1 cellular context compared by ENCODE assay signal in the genomic region with DNA sequence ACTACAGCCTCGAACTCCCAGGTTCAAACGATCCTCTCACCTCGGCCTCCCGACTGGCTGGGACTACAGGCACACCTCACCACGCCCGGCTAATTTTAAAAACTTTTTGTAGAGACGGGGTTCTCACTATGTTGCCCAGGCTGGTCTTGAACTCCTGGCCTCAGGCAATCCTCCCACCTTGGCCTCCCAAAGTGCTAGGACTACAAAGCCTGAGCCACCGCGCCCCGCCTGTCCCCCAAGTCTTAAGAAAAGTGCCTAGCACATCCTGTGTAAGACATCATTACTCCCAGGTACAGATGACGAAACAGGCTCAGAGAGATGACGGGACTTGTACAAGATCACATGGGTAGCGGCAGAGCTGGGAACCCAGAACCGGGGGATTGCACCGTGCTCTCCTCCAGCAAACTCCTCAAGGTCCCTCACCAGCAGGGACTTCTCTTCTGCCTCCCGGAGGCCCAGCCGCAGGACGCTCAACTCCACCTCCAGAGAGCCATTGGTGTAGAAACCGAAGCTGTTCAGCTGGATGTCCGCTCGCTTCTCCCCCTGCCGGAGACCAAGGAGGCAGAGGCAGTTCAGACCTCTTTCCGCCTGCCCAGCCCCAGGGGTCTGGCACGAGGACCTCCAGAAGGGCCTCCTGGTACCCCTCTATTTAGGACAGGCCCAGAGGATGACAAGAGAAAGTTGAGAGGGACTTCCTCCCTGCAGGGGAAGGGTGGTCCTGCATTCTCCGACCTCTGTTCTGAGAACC.
TF ChIP-seq lines count a peak whose summit lies in the region.

No MANE protein-coding gene starts in this region.

TF ChIP-seq in HepG2, 621 proteins besides CTCF, POLR2A, EP300 and RAD21 (continued from another document and continues in another):
- TF ChIP-seq, protein P1, sequence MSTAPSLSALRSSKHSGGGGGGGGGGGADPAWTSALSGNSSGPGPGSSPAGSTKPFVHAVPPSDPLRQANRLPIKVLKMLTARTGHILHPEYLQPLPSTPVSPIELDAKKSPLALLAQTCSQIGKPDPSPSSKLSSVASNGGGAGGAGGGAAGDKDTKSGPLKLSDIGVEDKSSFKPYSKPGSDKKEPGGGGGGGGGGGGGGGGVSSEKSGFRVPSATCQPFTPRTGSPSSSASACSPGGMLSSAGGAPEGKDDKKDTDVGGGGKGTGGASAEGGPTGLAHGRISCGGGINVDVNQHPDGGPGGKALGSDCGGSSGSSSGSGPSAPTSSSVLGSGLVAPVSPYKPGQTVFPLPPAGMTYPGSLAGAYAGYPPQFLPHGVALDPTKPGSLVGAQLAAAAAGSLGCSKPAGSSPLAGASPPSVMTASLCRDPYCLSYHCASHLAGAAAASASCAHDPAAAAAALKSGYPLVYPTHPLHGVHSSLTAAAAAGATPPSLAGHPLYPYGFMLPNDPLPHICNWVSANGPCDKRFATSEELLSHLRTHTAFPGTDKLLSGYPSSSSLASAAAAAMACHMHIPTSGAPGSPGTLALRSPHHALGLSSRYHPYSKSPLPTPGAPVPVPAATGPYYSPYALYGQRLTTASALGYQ (CRISPR knock-in tag; IDR thresholded peaks at IDR 0.05): no peak
- TF ChIP-seq ZBTB3 (CRISPR knock-in tag; IDR thresholded peaks at IDR 0.05; ENCODE audit: borderline replicate concordance, low read depth) (no peak), ERF (CRISPR knock-in tag; IDR thresholded peaks at IDR 0.05) (peak; percentile 43; the same call in 1 of the 2 replicates), ARNTL (CRISPR knock-in tag; IDR thresholded peaks at IDR 0.05) (no peak), ZNF234 (CRISPR knock-in tag; conservative IDR thresholded peaks at IDR 0.05) (no peak), ZKSCAN5 (CRISPR knock-in tag; IDR thresholded peaks at IDR 0.05) (peak; percentile 74), MEIS2 (CRISPR knock-in tag; IDR thresholded peaks at IDR 0.05) (0 out of 2 replicates have a peak, but pooled peaks have one; percentile 21), ARNT2 (CRISPR knock-in tag; IDR thresholded peaks at IDR 0.05; ENCODE audit: low read depth) (no peak), ETV5 (CRISPR knock-in tag; IDR thresholded peaks at IDR 0.05; ENCODE audit: borderline replicate concordance) (peak; percentile 57; the same call in 1 of the 2 replicates), ZNF10 (CRISPR knock-in tag; IDR thresholded peaks at IDR 0.05; ENCODE audit: borderline replicate concordance, low read depth) (no peak), IKZF1 (IDR thresholded peaks at IDR 0.05) (no peak), WIZ (CRISPR knock-in tag; IDR thresholded peaks at IDR 0.05) (no peak), MTA3 (CRISPR knock-in tag; IDR thresholded peaks at IDR 0.05) (no peak), FOXA1 (IDR thresholded peaks at IDR 0.05) (no peak), FOXA1 (CRISPR knock-in tag; IDR thresholded peaks at IDR 0.05) (no peak), ETV6 (CRISPR knock-in tag; conservative IDR thresholded peaks at IDR 0.05) (no peak), GATA4 (IDR thresholded peaks at IDR 0.05; ENCODE audit: borderline replicate concordance, low read depth) (no peak), ZNF768 (CRISPR knock-in tag; IDR thresholded peaks at IDR 0.05) (peak; percentile 56; the same call in 1 of the 2 replicates), ZNF83 (CRISPR knock-in tag; IDR thresholded peaks at IDR 0.05; ENCODE audit: borderline replicate concordance) (no peak), NFRKB (IDR thresholded peaks at IDR 0.05) (no peak), HOXD1 (CRISPR knock-in tag; IDR thresholded peaks at IDR 0.05) (no peak), ZZZ3 (CRISPR knock-in tag; IDR thresholded peaks at IDR 0.05; ENCODE audit: borderline replicate concordance) (no peak), PHF20 (CRISPR knock-in tag; IDR thresholded peaks at IDR 0.05) (no peak), ATAD3A (CRISPR knock-in tag; IDR thresholded peaks at IDR 0.05) (no peak), SPEN (CRISPR knock-in tag; IDR thresholded peaks at IDR 0.05; ENCODE audit: low read depth) (no peak), ZNF878 (CRISPR knock-in tag; IDR thresholded peaks at IDR 0.05) (no peak), ZNF788 (CRISPR knock-in tag; IDR thresholded peaks at IDR 0.05; ENCODE audit: borderline replicate concordance) (no peak)
- TF ChIP-seq, protein P2, sequence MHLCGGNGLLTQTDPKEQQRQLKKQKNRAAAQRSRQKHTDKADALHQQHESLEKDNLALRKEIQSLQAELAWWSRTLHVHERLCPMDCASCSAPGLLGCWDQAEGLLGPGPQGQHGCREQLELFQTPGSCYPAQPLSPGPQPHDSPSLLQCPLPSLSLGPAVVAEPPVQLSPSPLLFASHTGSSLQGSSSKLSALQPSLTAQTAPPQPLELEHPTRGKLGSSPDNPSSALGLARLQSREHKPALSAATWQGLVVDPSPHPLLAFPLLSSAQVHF (CRISPR knock-in tag; IDR thresholded peaks at IDR 0.05): no peak
- TF ChIP-seq, protein P3, sequence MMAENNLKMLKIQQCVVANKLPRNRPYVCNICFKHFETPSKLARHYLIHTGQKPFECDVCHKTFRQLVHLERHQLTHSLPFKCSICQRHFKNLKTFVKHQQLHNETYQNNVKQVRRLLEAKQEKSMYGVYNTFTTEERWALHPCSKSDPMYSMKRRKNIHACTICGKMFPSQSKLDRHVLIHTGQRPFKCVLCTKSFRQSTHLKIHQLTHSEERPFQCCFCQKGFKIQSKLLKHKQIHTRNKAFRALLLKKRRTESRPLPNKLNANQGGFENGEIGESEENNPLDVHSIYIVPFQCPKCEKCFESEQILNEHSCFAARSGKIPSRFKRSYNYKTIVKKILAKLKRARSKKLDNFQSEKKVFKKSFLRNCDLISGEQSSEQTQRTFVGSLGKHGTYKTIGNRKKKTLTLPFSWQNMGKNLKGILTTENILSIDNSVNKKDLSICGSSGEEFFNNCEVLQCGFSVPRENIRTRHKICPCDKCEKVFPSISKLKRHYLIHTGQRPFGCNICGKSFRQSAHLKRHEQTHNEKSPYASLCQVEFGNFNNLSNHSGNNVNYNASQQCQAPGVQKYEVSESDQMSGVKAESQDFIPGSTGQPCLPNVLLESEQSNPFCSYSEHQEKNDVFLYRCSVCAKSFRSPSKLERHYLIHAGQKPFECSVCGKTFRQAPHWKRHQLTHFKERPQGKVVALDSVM (CRISPR knock-in tag; IDR thresholded peaks at IDR 0.05): peak; percentile 93
- TF ChIP-seq, protein P4, sequence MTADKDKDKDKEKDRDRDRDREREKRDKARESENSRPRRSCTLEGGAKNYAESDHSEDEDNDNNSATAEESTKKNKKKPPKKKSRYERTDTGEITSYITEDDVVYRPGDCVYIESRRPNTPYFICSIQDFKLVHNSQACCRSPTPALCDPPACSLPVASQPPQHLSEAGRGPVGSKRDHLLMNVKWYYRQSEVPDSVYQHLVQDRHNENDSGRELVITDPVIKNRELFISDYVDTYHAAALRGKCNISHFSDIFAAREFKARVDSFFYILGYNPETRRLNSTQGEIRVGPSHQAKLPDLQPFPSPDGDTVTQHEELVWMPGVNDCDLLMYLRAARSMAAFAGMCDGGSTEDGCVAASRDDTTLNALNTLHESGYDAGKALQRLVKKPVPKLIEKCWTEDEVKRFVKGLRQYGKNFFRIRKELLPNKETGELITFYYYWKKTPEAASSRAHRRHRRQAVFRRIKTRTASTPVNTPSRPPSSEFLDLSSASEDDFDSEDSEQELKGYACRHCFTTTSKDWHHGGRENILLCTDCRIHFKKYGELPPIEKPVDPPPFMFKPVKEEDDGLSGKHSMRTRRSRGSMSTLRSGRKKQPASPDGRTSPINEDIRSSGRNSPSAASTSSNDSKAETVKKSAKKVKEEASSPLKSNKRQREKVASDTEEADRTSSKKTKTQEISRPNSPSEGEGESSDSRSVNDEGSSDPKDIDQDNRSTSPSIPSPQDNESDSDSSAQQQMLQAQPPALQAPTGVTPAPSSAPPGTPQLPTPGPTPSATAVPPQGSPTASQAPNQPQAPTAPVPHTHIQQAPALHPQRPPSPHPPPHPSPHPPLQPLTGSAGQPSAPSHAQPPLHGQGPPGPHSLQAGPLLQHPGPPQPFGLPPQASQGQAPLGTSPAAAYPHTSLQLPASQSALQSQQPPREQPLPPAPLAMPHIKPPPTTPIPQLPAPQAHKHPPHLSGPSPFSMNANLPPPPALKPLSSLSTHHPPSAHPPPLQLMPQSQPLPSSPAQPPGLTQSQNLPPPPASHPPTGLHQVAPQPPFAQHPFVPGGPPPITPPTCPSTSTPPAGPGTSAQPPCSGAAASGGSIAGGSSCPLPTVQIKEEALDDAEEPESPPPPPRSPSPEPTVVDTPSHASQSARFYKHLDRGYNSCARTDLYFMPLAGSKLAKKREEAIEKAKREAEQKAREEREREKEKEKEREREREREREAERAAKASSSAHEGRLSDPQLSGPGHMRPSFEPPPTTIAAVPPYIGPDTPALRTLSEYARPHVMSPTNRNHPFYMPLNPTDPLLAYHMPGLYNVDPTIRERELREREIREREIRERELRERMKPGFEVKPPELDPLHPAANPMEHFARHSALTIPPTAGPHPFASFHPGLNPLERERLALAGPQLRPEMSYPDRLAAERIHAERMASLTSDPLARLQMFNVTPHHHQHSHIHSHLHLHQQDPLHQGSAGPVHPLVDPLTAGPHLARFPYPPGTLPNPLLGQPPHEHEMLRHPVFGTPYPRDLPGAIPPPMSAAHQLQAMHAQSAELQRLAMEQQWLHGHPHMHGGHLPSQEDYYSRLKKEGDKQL (CRISPR knock-in tag; IDR thresholded peaks at IDR 0.05; ENCODE audit: low read depth): no peak
- TF ChIP-seq, protein P5, sequence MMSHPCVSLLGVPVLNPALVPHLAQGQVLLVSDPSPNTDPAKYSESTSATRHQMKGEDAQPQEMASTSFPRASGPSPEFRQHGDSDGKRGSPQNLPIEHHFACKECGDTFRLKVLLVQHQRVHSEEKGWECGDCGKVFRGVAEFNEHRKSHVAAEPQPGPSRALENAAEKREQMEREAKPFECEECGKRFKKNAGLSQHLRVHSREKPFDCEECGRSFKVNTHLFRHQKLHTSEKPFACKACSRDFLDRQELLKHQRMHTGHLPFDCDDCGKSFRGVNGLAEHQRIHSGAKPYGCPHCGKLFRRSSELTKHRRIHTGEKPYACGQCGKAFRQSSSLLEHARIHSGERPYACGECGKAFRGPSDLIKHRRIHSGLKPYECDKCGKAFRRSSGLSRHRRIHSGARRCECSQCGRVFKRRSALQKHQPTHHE (CRISPR knock-in tag; IDR thresholded peaks at IDR 0.05; ENCODE audit: borderline replicate concordance): no peak
- TF ChIP-seq, protein P6, sequence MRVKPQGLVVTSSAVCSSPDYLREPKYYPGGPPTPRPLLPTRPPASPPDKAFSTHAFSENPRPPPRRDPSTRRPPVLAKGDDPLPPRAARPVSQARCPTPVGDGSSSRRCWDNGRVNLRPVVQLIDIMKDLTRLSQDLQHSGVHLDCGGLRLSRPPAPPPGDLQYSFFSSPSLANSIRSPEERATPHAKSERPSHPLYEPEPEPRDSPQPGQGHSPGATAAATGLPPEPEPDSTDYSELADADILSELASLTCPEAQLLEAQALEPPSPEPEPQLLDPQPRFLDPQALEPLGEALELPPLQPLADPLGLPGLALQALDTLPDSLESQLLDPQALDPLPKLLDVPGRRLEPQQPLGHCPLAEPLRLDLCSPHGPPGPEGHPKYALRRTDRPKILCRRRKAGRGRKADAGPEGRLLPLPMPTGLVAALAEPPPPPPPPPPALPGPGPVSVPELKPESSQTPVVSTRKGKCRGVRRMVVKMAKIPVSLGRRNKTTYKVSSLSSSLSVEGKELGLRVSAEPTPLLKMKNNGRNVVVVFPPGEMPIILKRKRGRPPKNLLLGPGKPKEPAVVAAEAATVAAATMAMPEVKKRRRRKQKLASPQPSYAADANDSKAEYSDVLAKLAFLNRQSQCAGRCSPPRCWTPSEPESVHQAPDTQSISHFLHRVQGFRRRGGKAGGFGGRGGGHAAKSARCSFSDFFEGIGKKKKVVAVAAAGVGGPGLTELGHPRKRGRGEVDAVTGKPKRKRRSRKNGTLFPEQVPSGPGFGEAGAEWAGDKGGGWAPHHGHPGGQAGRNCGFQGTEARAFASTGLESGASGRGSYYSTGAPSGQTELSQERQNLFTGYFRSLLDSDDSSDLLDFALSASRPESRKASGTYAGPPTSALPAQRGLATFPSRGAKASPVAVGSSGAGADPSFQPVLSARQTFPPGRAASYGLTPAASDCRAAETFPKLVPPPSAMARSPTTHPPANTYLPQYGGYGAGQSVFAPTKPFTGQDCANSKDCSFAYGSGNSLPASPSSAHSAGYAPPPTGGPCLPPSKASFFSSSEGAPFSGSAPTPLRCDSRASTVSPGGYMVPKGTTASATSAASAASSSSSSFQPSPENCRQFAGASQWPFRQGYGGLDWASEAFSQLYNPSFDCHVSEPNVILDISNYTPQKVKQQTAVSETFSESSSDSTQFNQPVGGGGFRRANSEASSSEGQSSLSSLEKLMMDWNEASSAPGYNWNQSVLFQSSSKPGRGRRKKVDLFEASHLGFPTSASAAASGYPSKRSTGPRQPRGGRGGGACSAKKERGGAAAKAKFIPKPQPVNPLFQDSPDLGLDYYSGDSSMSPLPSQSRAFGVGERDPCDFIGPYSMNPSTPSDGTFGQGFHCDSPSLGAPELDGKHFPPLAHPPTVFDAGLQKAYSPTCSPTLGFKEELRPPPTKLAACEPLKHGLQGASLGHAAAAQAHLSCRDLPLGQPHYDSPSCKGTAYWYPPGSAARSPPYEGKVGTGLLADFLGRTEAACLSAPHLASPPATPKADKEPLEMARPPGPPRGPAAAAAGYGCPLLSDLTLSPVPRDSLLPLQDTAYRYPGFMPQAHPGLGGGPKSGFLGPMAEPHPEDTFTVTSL (CRISPR knock-in tag; IDR thresholded peaks at IDR 0.05; ENCODE audit: borderline replicate concordance): no peak
- TF ChIP-seq, protein P7, sequence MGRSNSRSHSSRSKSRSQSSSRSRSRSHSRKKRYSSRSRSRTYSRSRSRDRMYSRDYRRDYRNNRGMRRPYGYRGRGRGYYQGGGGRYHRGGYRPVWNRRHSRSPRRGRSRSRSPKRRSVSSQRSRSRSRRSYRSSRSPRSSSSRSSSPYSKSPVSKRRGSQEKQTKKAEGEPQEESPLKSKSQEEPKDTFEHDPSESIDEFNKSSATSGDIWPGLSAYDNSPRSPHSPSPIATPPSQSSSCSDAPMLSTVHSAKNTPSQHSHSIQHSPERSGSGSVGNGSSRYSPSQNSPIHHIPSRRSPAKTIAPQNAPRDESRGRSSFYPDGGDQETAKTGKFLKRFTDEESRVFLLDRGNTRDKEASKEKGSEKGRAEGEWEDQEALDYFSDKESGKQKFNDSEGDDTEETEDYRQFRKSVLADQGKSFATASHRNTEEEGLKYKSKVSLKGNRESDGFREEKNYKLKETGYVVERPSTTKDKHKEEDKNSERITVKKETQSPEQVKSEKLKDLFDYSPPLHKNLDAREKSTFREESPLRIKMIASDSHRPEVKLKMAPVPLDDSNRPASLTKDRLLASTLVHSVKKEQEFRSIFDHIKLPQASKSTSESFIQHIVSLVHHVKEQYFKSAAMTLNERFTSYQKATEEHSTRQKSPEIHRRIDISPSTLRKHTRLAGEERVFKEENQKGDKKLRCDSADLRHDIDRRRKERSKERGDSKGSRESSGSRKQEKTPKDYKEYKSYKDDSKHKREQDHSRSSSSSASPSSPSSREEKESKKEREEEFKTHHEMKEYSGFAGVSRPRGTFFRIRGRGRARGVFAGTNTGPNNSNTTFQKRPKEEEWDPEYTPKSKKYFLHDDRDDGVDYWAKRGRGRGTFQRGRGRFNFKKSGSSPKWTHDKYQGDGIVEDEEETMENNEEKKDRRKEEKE (IDR thresholded peaks at IDR 0.05): no peak
- TF ChIP-seq, protein P8, sequence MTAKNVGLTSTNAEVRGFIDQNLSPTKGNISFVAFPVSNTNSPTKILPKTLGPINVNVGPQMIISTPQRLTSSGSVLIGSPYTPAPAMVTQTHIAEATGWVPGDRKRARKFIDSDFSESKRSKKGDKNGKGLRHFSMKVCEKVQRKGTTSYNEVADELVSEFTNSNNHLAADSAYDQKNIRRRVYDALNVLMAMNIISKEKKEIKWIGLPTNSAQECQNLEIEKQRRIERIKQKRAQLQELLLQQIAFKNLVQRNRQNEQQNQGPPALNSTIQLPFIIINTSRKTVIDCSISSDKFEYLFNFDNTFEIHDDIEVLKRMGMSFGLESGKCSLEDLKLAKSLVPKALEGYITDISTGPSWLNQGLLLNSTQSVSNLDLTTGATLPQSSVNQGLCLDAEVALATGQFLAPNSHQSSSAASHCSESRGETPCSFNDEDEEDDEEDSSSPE (CRISPR knock-in tag; IDR thresholded peaks at IDR 0.05): no peak
